ENCODE assay signal across 1 cellular context in the genomic region with DNA sequence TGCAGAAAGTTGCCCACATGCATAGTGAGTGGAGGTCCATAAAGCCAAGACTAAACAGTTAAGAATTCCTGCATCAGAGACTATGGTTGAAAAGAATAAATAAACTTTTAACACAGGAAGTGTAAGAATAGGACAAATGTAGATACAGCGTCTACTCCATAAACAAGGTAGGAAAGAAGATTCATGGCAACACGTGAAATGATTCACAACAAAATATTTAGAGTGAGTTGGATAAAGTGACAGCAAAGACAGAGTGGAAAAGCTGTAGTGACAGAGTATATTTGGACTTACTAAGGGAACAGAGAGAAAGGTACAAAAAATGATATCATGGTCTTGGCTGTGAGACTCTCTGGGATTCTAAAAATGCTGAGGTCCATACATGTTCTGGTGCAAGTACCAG.
TF ChIP-seq lines count a peak whose summit lies in the region.

No MANE protein-coding gene starts in this region.

TF ChIP-seq in endothelial cell of umbilical vein, 7 proteins besides CTCF, POLR2A, EP300 and RAD21:
- TF ChIP-seq, protein P1, sequence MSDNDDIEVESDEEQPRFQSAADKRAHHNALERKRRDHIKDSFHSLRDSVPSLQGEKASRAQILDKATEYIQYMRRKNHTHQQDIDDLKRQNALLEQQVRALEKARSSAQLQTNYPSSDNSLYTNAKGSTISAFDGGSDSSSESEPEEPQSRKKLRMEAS (IDR thresholded peaks at IDR 0.05; ENCODE audit: insufficient read depth, insufficient read length): no peak
- TF ChIP-seq POLR2AphosphoS5 (IDR thresholded peaks at IDR 0.05; ENCODE audit: insufficient read depth, low read depth, low read length): no peak
- no peak for TF ChIP-seq EZH2 (IDR thresholded peaks at IDR 0.05; ENCODE audit: borderline replicate concordance, low read depth, low read length, severe bottlenecking)
- TF ChIP-seq FOS (IDR thresholded peaks at IDR 0.05; ENCODE audit: borderline replicate concordance, insufficient read depth, low read length): no peak
- TF ChIP-seq MYC (IDR thresholded peaks at IDR 0.05; ENCODE audit: low read depth, low read length): no peak
- no peak for TF ChIP-seq GATA2 (IDR thresholded peaks at IDR 0.05; ENCODE audit: insufficient read depth, insufficient read length, low read depth, low read length)
- TF ChIP-seq JUN (IDR thresholded peaks at IDR 0.05; ENCODE audit: borderline replicate concordance, insufficient read depth, insufficient read length, low read depth): no peak
TF ChIP-seq in endothelial cell of umbilical vein: peak in this region for 0.
